23 cellular contexts compared by ENCODE assay signal in the genomic region with DNA sequence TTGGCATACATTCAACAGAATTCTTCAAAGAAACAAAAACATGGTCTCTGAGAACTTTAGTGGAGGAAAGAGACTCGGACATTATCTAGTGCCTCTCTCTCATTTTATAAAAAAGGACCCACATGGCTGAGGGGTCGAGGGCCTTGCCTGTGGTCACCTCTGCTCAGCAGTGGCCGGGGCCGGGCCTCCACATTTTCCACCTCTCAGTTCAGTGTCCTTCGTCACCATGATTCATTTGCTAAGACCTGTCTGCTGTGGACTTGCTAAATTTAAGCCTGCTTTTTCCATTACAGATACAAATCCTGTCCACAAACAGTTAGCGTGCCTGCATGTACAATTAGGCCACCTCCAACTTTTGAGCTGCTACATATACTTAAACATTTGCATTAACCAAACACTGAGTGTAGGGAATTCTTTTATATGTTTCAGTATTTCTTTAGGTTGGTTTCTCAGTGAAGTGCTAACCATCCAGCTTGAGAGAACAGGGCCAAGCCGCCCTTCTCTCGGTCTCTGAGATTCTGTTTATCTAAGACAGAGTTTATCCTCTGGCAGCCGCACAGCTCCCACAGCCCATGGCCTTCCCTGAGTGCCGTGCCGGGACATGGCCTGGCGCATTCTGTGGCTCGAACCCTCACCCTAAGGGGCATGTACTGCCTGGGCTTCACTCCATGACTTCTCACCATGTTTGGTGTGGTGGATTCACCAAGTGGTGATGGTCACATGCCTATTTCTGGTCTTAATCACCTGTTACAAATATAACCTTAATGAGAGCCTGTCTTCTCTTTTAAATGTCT. TPM values are rescaled to one million over a fixed set of nuclear protein-coding genes. Genes with fewer than 3 reads are reported as not detected.
A peak's percentile ranks its signal among the peaks of the same experiment; 100 is the strongest.
DNase-seq lines count a peak whose midpoint lies in the region; ATAC-seq, FAIRE-seq and TF ChIP-seq lines count a peak whose summit lies in the region.
"Had no signal": no experiment of that assay in that cellular context is flagged by ENCODE, and none has a peak within 500 bp of the region (broad histone marks: within the 10 kb centered on the region; RNA-seq: fewer than 3 reads in every experiment).

No MANE protein-coding gene starts in this region.

- peak overlapping the region; percentile 55; the same call in 1 of the 2 replicates for H3K4me2 ChIP-seq in OCI-LY7 (ENCODE audit: low read length)
- H3K4me2 ChIP-seq: GM23338 had no signal

- POLR2A ChIA-PET in OCI-LY7 (lab: Charles Lee), result interaction anchor here (1.1 to 1.9 kb wide), 3 partner anchors 9 to 98 kb away, joined by 3 to 5 read pairs (median 3); no protein-coding TSS in a partner anchor

- no peaks in the 10 kb centered on the region for H3K9me2 ChIP-seq in OCI-LY7 (ENCODE audit: insufficient read depth, low read length)

- H3K4me3 ChIP-seq in OCI-LY7 (ENCODE audit: low read depth, low read length, poor library complexity, severe bottlenecking) (no peak overlapping the region), choroid plexus epithelial cell (ENCODE audit: low read depth, low read length) (no peak overlapping the region), mucosa of rectum (ENCODE audit: low read length in 2 of 2) (no peak overlapping the region)
- H3K4me3 ChIP-seq: GM23338, SK-N-MC, skin epidermis had no signal

- H3K36me3 ChIP-seq in OCI-LY7 (ENCODE audit: insufficient read depth, low read length), result peaks cover 7% of the 10 kb centered on the region; the same call in 1 of the 2 replicates
- peaks cover 21 to 38% of the 10 kb centered on the region in 2 donors for H3K36me3 ChIP-seq in mucosa of rectum (ENCODE audit: control insufficient read depth in 2 of 2, insufficient read depth in 2 of 2, low read length in 2 of 2)

- H3K9me3 Mint-ChIP-seq in stimulated activated effector memory CD8-positive, alpha-beta T cell treated with anti-CD3 and anti-CD28 coated beads, Interleukin-12 subunit alpha, Interleukin-12 subunit beta, amount 100 ng/mL, for 72 hours, result no peaks in the 10 kb centered on the region
- H3K9me3 Mint-ChIP-seq: brain, GM23338, IgD-negative memory B cell, mesothelial cell of epicardium, type B pancreatic cell had no signal

- H3K27ac Mint-ChIP-seq in stimulated activated effector memory CD8-positive, alpha-beta T cell treated with anti-CD3 and anti-CD28 coated beads, Interleukin-12 subunit alpha, Interleukin-12 subunit beta, amount 100 ng/mL, for 72 hours, result peak overlapping the region; percentile 75
- H3K27ac Mint-ChIP-seq: B cell, brain, type B pancreatic cell had no signal

- intact Hi-C loops in OCI-LY7 (cut with micrococcal nuclease; ENCODE audit: unreplicated experiment), result loop anchor here (5.0 kb wide), 1 partner anchor 895 kb away; the partner anchor contains the start of gene C2orf92

- H3K79me2 ChIP-seq in OCI-LY7 (ENCODE audit: insufficient read depth, low read depth, low read length), result no peaks in the 10 kb centered on the region

- CTCF ChIA-PET in OCI-LY7 (lab: Charles Lee; ENCODE audit: unreplicated experiment), result interaction anchor here (0.7 to 0.9 kb wide), 2 partner anchors 11 to 45 kb away, joined by 3 to 14 read pairs; no protein-coding TSS in a partner anchor

- H3K9ac ChIP-seq in mucosa of rectum (ENCODE audit: low read depth in 1 of 2, low read length in 2 of 2), result no peak overlapping the region

- peaks cover 57% of the 10 kb centered on the region for H3K4me1 ChIP-seq in OCI-LY7 (ENCODE audit: insufficient read depth, low read length, poor library complexity, severe bottlenecking)
- peaks cover 15 to 22% of the 10 kb centered on the region in 2 donors for H3K4me1 ChIP-seq in mucosa of rectum (ENCODE audit: control insufficient read depth in 2 of 2, insufficient read depth in 2 of 2, low read length in 2 of 2)

- DNase-seq in OCI-LY7 (ENCODE audit: low spot score), result no peak
- peak; percentile 32 for DNase-seq in choroid plexus epithelial cell (ENCODE audit: low read depth)
- DNase-seq in stimulated activated effector memory CD8-positive, alpha-beta T cell treated with anti-CD3 and anti-CD28 coated beads, Interleukin-12 subunit alpha, Interleukin-12 subunit beta, amount 100 ng/mL, for 72 hours (ENCODE audit: low spot score in 2 of 2), result no peak
- no peak for DNase-seq in NCI-H82 (lab: John Stamatoyannopoulos, UW)
- no peak for DNase-seq in H54 (ENCODE audit: insufficient read length, low spot score)
- no peak for DNase-seq in NCI-H345 treated with DMSO at 0.1 percent for 48 hours (lab: John Stamatoyannopoulos, UW; ENCODE audit: unreplicated experiment)
- DNase-seq: activated CD4-positive, alpha-beta T cell treated with anti-CD3 and anti-CD28 coated beads for 1 hour; activated naive CD4-positive, alpha-beta T cell; head of caudate nucleus; NCI-H2029; NCI-H524 treated with DMSO at 0.1 percent for 48 hours; T1000 had no signal

- H3K36me3 Mint-ChIP-seq in stimulated activated effector memory CD8-positive, alpha-beta T cell treated with anti-CD3 and anti-CD28 coated beads, Interleukin-12 subunit alpha, Interleukin-12 subunit beta, amount 100 ng/mL, for 72 hours, result peaks cover 92% of the 10 kb centered on the region

- no peaks in the 10 kb centered on the region for H3K27me3 ChIP-seq in mucosa of rectum (ENCODE audit: control insufficient read depth in 2 of 2, insufficient read depth in 2 of 2, low read length in 2 of 2)

- H3K9me3 ChIP-seq in OCI-LY7 (ENCODE audit: low read length) (no peaks in the 10 kb centered on the region), mucosa of rectum (ENCODE audit: control insufficient read depth in 2 of 2, low read length in 2 of 2) (no peaks in the 10 kb centered on the region)

- no peaks in the 10 kb centered on the region for H4K20me1 ChIP-seq in OCI-LY7 (ENCODE audit: insufficient read depth, low read length)

- TF ChIP-seq CTCF in OCI-LY7 (conservative IDR thresholded peaks at IDR 0.05; ENCODE audit: low read length), result no peak
- TF ChIP-seq CTCF in choroid plexus epithelial cell (conservative IDR thresholded peaks at IDR 0.05; ENCODE audit: low read depth, low read length), result no peak

- H3K4me3 Mint-ChIP-seq in stimulated activated effector memory CD8-positive, alpha-beta T cell treated with anti-CD3 and anti-CD28 coated beads, Interleukin-12 subunit alpha, Interleukin-12 subunit beta, amount 100 ng/mL, for 72 hours, result no peak overlapping the region
- H3K4me3 Mint-ChIP-seq: B cell, brain, GM23338, IgD-negative memory B cell, mesothelial cell of epicardium, type B pancreatic cell had no signal

- no peak for TF ChIP-seq POLR2A in H54 (IDR thresholded peaks at IDR 0.05; ENCODE audit: low read depth, low read length)

- no TSS peak for BruUV-seq in OCI-LY7 (replicated peaks; lab: Mats Ljungman, UMichigan)

- no peak overlapping the region for H2AFZ ChIP-seq in OCI-LY7 (ENCODE audit: low read length)
- H2AFZ ChIP-seq: GM23338 had no signal

- no peak for FAIRE-seq in H54 (lab: Jason Lieb, UNC)
- FAIRE-seq: keratinocyte had no signal

- no peak for ATAC-seq in stimulated activated effector memory CD8-positive, alpha-beta T cell treated with anti-CD3 and anti-CD28 coated beads, Interleukin-12 subunit alpha, Interleukin-12 subunit beta, amount 100 ng/mL, for 72 hours
- ATAC-seq in HG03457 (IDR thresholded peaks at IDR 0.05; ENCODE audit: unreplicated experiment), result no peak
- ATAC-seq: GM23338 had no signal

- H3K27ac ChIP-seq in OCI-LY7 (ENCODE audit: low read depth, low read length, poor library complexity, severe bottlenecking), result no peak overlapping the region
- H3K27ac ChIP-seq in mucosa of rectum (ENCODE audit: low read depth in 2 of 2, low read length in 2 of 2), result peak overlapping the region; percentile 12 to 18
- H3K27ac ChIP-seq: SK-N-MC had no signal

- H3K4me1 Mint-ChIP-seq in stimulated activated effector memory CD8-positive, alpha-beta T cell treated with anti-CD3 and anti-CD28 coated beads, Interleukin-12 subunit alpha, Interleukin-12 subunit beta, amount 100 ng/mL, for 72 hours, result peaks cover 38% of the 10 kb centered on the region
- H3K4me1 Mint-ChIP-seq: brain, GM23338 had no signal

RNA-seq across cellular contexts. Expression of gene COA5, which starts 46.2 kb away (rescaled TPM):
- 40.0 and 50.1 TPM in 2 replicates for total RNA-seq in OCI-LY7 (2014; rRNA removed; shearing (Covaris generic))
- 32.8 and 33.6 TPM in 2 replicates for total RNA-seq in OCI-LY7 (2022)

RNA-seq across cellular contexts. Expression of gene UNC50, which starts 46.3 kb away (rescaled TPM):
- total RNA-seq in OCI-LY7 (2014; rRNA removed; shearing (Covaris generic)), result 19.2 and 24.4 TPM in 2 replicates
- total RNA-seq in OCI-LY7 (2022), result 33.3 and 33.7 TPM in 2 replicates
